Comparison of ENCODE assay signal across 11 cellular contexts in genomic region chr13:50526771-50527567, GRCh38.
DNase-seq lines count a peak whose midpoint lies in the region; ATAC-seq and TF ChIP-seq lines count a peak whose summit lies in the region.
"Had no signal": no experiment of that assay in that cellular context is flagged by ENCODE, and none has a peak within 500 bp of the region (broad histone marks: within the 10 kb centered on the region; RNA-seq: fewer than 3 reads in every experiment).

No MANE protein-coding gene starts in this region.

- DNase-seq in gastrocnemius medialis: peak; percentile 81 to 83
- DNase-seq in NOMO-1 treated with dmso at 0.1 percent for 144 hours (lab: John Stamatoyannopoulos, UW; ENCODE audit: unreplicated experiment): no peak
- DNase-seq: activated CD8-positive, alpha-beta memory T cell treated with anti-CD3 and anti-CD28 coated beads, Interleukin-2, amount 50 U/mL, for 4 hours; COR-L47; foreskin melanocyte had no signal

- ATAC-seq in gastrocnemius medialis (peak; percentile 49 to 74), HG02970 (IDR thresholded peaks at IDR 0.05; ENCODE audit: low FRiP score, unreplicated experiment) (no peak), HG03175 (IDR thresholded peaks at IDR 0.05; ENCODE audit: unreplicated experiment) (no peak)

- H3K4me1 ChIP-seq in KMS-11 (ENCODE audit: low read depth, poor library complexity, severe bottlenecking): peaks cover 43% of the 10 kb centered on the region
- H3K4me1 ChIP-seq in OCI-LY1 (ENCODE audit: insufficient read depth, low read length, severe bottlenecking): peaks cover 96% of the 10 kb centered on the region
- H3K4me1 ChIP-seq in gastrocnemius medialis: peaks cover 63 to 68% of the 10 kb centered on the region in 2 donors

- no peak for TF ChIP-seq CTCF in KMS-11 (conservative IDR thresholded peaks at IDR 0.05; ENCODE audit: low read depth, low read length)
- TF ChIP-seq CTCF in OCI-LY1 (IDR thresholded peaks at IDR 0.05; ENCODE audit: low read length): peak; percentile 6; the same call in 1 of the 2 replicates
- TF ChIP-seq CTCF in gastrocnemius medialis (IDR thresholded peaks at IDR 0.05 in 4 of 5, conservative IDR thresholded peaks at IDR 0.05 in 1 of 5): no peak

- no peaks in the 10 kb centered on the region for H3K9me3 ChIP-seq in OCI-LY1 (ENCODE audit: low read length)
- H3K9me3 ChIP-seq in gastrocnemius medialis: no peaks in the 10 kb centered on the region
- H3K9me3 ChIP-seq: right atrium auricular region had no signal

- no peaks in the 10 kb centered on the region for H4K20me1 ChIP-seq in KMS-11 (ENCODE audit: insufficient read depth)
- no peaks in the 10 kb centered on the region for H4K20me1 ChIP-seq in OCI-LY1 (ENCODE audit: insufficient read depth, low read length)

- H3K36me3 ChIP-seq in KMS-11 (ENCODE audit: insufficient read depth): no peaks in the 10 kb centered on the region
- no peaks in the 10 kb centered on the region for H3K36me3 ChIP-seq in OCI-LY1 (ENCODE audit: insufficient read depth, low read length)
- H3K36me3 ChIP-seq in gastrocnemius medialis: no peaks in the 10 kb centered on the region
- H3K36me3 ChIP-seq: right atrium auricular region had no signal

- H3F3A ChIP-seq in OCI-LY1 (ENCODE audit: insufficient read depth, low read length): peaks cover 4% of the 10 kb centered on the region; the same call in 1 of the 2 replicates

- in situ Hi-C loops in gastrocnemius medialis (cut with MboI; ENCODE audit: low sequenced_read_pairs in 4 of 4): loop anchor here (10.0 to 25.0 kb wide), 6 partner anchors 140 to 542 kb away; partner anchors contain the start of gene TRIM13 (in 2 of the 4)

- no peak for TF ChIP-seq POLR2A in gastrocnemius medialis (IDR thresholded peaks at IDR 0.05)

- H3K27me3 ChIP-seq in KMS-11 (ENCODE audit: insufficient read depth, low read depth) (no peaks in the 10 kb centered on the region), OCI-LY1 (ENCODE audit: insufficient read depth, low read length) (no peaks in the 10 kb centered on the region), gastrocnemius medialis (no peaks in the 10 kb centered on the region)
- H3K27me3 ChIP-seq: right atrium auricular region had no signal

- H3K4me3 ChIP-seq in KMS-11 (IDR thresholded peaks at IDR 0.05; ENCODE audit: insufficient read depth, low read depth, low read length) (no peak overlapping the region), OCI-LY1 (ENCODE audit: low read depth, low read length, poor library complexity, severe bottlenecking) (peak overlapping the region; percentile 45), gastrocnemius medialis (no peak overlapping the region)
- H3K4me3 ChIP-seq: right atrium auricular region had no signal

- H2AFZ ChIP-seq in KMS-11 (ENCODE audit: low read depth) (peak overlapping the region; percentile 53; the same call in 1 of the 2 replicates), OCI-LY1 (ENCODE audit: low read length) (no peak overlapping the region)

- peak overlapping the region; percentile 2; the same call in 1 of the 2 replicates for H3K9ac ChIP-seq in KMS-11
- peak overlapping the region; percentile 73 for H3K9ac ChIP-seq in OCI-LY1 (ENCODE audit: low read length)

- H3K27ac ChIP-seq in KMS-11 (peak overlapping the region; percentile 21; the same call in 1 of the 2 replicates), OCI-LY1 (ENCODE audit: low read depth, low read length, poor library complexity, severe bottlenecking) (peak overlapping the region; percentile 98), cingulate gyrus (ENCODE audit: low read depth, low read length) (peak overlapping the region; percentile 23), gastrocnemius medialis (peak overlapping the region; percentile 81 to 91 (median 84))
- H3K27ac ChIP-seq: right atrium auricular region had no signal

- intact Hi-C loops in gastrocnemius medialis (cut with DNase I; ENCODE audit: low total_unique reads): loop anchor here (2.0 to 5.0 kb wide), 4 partner anchors 98 to 875 kb away; partner anchors contain the start of gene SPRYD7

- H3K9me2 ChIP-seq in OCI-LY1 (ENCODE audit: low read depth, low read length): no peaks in the 10 kb centered on the region

- peak overlapping the region; percentile 46; the same call in 1 of the 2 replicates for H3K4me2 ChIP-seq in KMS-11
- peak overlapping the region; percentile 61 for H3K4me2 ChIP-seq in OCI-LY1 (ENCODE audit: low read length)

- H3K79me2 ChIP-seq in KMS-11 (ENCODE audit: insufficient read depth, low read depth) (no peaks in the 10 kb centered on the region), OCI-LY1 (ENCODE audit: insufficient read depth, low read length) (no peaks in the 10 kb centered on the region)

Comparison
In these comparisons a context has a peak if more than half of its experiments do, and no peak if none do; other contexts are left out.
1. H3K27ac ChIP-seq: peak in every context shown above with its lines; median percentile 98 in OCI-LY1; 84 in gastrocnemius medialis; 23 in cingulate gyrus; 21 in KMS-11.
2. ATAC-seq: peak in gastrocnemius medialis (2 of 2); none in HG02970 (single experiment) and HG03175 (single experiment).